9 cellular contexts compared by ENCODE assay signal in the genomic region with DNA sequence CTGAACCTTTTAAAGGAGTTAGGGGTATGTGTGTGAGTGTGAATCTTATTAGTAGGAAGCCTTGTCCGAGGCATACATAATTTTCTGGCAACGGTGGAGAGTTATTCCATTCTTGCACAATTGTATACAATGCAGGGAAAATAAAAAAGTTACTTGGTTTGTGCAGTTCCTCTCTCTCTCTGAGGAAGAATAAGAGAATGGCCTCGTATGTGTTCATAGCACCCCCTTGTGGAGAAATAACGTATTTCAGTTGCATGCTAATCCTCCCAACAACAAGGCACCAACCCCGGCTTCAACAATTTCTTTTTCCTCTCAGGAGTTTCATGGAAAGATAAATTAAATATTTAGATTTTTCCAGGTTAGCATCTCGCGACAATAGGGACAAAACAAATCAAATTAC. TPM values are rescaled to one million over a fixed set of nuclear protein-coding genes. Genes with fewer than 3 reads are reported as not detected.
DNase-seq lines count a peak whose midpoint lies in the region; ATAC-seq and TF ChIP-seq lines count a peak whose summit lies in the region.
"Had no signal": no experiment of that assay in that cellular context is flagged by ENCODE, and none has a peak within 500 bp of the region (broad histone marks: within the 10 kb centered on the region; RNA-seq: fewer than 3 reads in every experiment).

No MANE protein-coding gene starts in this region.

- DNase-seq in Caki2 (ENCODE audit: low read depth), result peak; percentile 31
- peak; percentile 22 to 71 for DNase-seq in SJCRH30
- DNase-seq in fibroblast of the aortic adventitia (ENCODE audit: low read depth), result peak; percentile 71
- DNase-seq in NCI-H187 treated with DMSO at 0.1 percent for 48 hours (lab: John Stamatoyannopoulos, UW), result no peak

- H3K27me3 ChIP-seq in SJCRH30 (no peaks in the 10 kb centered on the region), parathyroid adenoma (ENCODE audit: control insufficient read depth, insufficient read depth, low read length) (no peaks in the 10 kb centered on the region)

- no peak overlapping the region for H3K4me2 ChIP-seq in parathyroid adenoma (ENCODE audit: low read length)

- ATAC-seq in GM18517 (IDR thresholded peaks at IDR 0.05; ENCODE audit: unreplicated experiment), result peak; percentile 70
- ATAC-seq in HG03159 (IDR thresholded peaks at IDR 0.05; ENCODE audit: unreplicated experiment), result peak; percentile 88
- ATAC-seq in GM21619 (IDR thresholded peaks at IDR 0.05; ENCODE audit: unreplicated experiment), result no peak

- peaks cover 7% of the 10 kb centered on the region for H3K4me1 ChIP-seq in SJCRH30
- no peaks in the 10 kb centered on the region for H3K4me1 ChIP-seq in parathyroid adenoma

- H3K9ac ChIP-seq in parathyroid adenoma, result no peak overlapping the region

- in situ Hi-C loops in Caki2 (cut with HindIII; ENCODE audit: low pct_unique_long_range_greater_than_20kb, low sequenced_read_pairs), result no loop called here

- H3K27ac ChIP-seq in SJCRH30 (no peak overlapping the region), parathyroid adenoma (no peak overlapping the region)

- H3K36me3 ChIP-seq in SJCRH30 (no peaks in the 10 kb centered on the region), parathyroid adenoma (ENCODE audit: control insufficient read depth, insufficient read depth, low read length) (no peaks in the 10 kb centered on the region)

- H3K9me3 ChIP-seq in SJCRH30 (replicated peaks) (no peaks in the 10 kb centered on the region), parathyroid adenoma (ENCODE audit: control insufficient read depth, low read length) (no peaks in the 10 kb centered on the region)

- H2AFZ ChIP-seq in parathyroid adenoma, result no peak overlapping the region

- TF ChIP-seq CTCF in fibroblast of the aortic adventitia (IDR thresholded peaks at IDR 0.05; ENCODE audit: insufficient read depth, low read length), result peak; percentile 73
- peak; percentile 30 for TF ChIP-seq CTCF in parathyroid adenoma (IDR thresholded peaks at IDR 0.05)

- no peak overlapping the region for H3K4me3 ChIP-seq in SJCRH30
- no peak overlapping the region for H3K4me3 ChIP-seq in fibroblast of the aortic adventitia (ENCODE audit: low read depth, low read length)
- no peak overlapping the region for H3K4me3 ChIP-seq in parathyroid adenoma (ENCODE audit: low read depth, low read length)

- no peaks in the 10 kb centered on the region for H3K79me2 ChIP-seq in parathyroid adenoma

RNA-seq across cellular contexts. Expression of gene FGF13, which starts 33.7 kb away (rescaled TPM):
- 0.29 and 1.1 TPM in 2 replicates for total RNA-seq in Caki2 (2014; rRNA removed; shearing (Covaris generic); ENCODE audit: low replicate concordance)
- total RNA-seq in SJCRH30 (2014; rRNA removed; shearing (Covaris generic)), result 55.6 and 59.0 TPM in 2 replicates
- 5.6 and 26.5 TPM in 2 replicates for total RNA-seq in fibroblast of the aortic adventitia (ENCODE audit: low replicate concordance)
- total RNA-seq: pulmonary artery endothelial cell had no signal
